Comparison of ENCODE assay signal across 17 cellular contexts in the genomic region with DNA sequence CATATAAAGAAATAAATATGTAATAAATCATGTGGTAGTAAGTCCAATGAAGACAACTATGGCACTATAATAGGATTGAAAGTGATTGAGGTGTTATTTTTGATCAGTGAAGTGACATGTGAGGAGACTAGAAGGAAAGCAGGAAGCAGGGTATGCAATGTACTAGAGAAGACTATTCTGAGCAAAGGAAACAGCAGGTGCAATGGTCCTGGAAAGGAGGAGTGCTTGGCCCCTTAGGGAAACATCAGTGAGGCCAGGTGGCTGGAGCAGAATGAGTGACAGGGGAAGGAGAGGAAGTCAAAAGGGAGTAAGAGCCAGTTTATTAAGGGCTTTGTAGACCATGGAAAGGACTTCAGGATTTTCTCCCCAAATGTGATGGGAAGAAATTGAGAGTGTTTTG.
DNase-seq lines count a peak whose midpoint lies in the region; ATAC-seq, FAIRE-seq and TF ChIP-seq lines count a peak whose summit lies in the region.
"Had no signal": no experiment of that assay in that cellular context is flagged by ENCODE, and none has a peak within 500 bp of the region (broad histone marks: within the 10 kb centered on the region; RNA-seq: fewer than 3 reads in every experiment).

No MANE protein-coding gene starts in this region.

- H3K27me3 ChIP-seq in astrocyte (ENCODE audit: insufficient read depth, low read length): no peaks in the 10 kb centered on the region

- no peak overlapping the region for H3K4me3 ChIP-seq in astrocyte (ENCODE audit: insufficient read depth, low read depth, low read length)
- H3K4me3 ChIP-seq in mucosa of descending colon: no peak overlapping the region
- H3K4me3 ChIP-seq: BLaER1, GM23248, K562 had no signal

- peak; percentile 1 for DNase-seq in NCI-H748 (lab: John Stamatoyannopoulos, UW; ENCODE audit: unreplicated experiment)
- DNase-seq in NCI-H748 treated with DMSO at 0.1 percent for 48 hours (lab: John Stamatoyannopoulos, UW): no peak
- DNase-seq in NCI-H510A (lab: John Stamatoyannopoulos, UW): peak; percentile 6
- DNase-seq in astrocyte (ENCODE audit: low read depth): no peak
- no peak for DNase-seq in NCI-H146 treated with DMSO at 0.1 percent for 48 hours (lab: John Stamatoyannopoulos, UW; ENCODE audit: unreplicated experiment)
- DNase-seq in NCI-H2171 treated with DMSO at 0.1 percent for 48 hours (lab: John Stamatoyannopoulos, UW): no peak
- DNase-seq in mucosa of descending colon: no peak
- DNase-seq: AML-193; Caco-2; CD8-positive, alpha-beta memory T cell; H9 had no signal

- H3K9ac ChIP-seq in astrocyte (ENCODE audit: low read length): no peak overlapping the region
- H3K9ac ChIP-seq: BLaER1, GM23248 had no signal

- H3K9me3 ChIP-seq in astrocyte (ENCODE audit: insufficient read depth, low read depth, low read length) (no peaks in the 10 kb centered on the region), mucosa of descending colon (no peaks in the 10 kb centered on the region)
- H3K9me3 ChIP-seq: Caco-2 had no signal

- peak; percentile 92 for FAIRE-seq in astrocyte (lab: Jason Lieb, UNC)
- FAIRE-seq: HepG2, HTR-8/SVneo, K562 had no signal

- H3K27me3 Mint-ChIP-seq in astrocyte (ENCODE audit: low read depth, unreplicated experiment): no peaks in the 10 kb centered on the region
- H3K27me3 Mint-ChIP-seq: CD8-positive, alpha-beta memory T cell had no signal

- no peaks in the 10 kb centered on the region for H4K20me1 ChIP-seq in astrocyte (ENCODE audit: insufficient read depth, low read length)
- H4K20me1 ChIP-seq: BLaER1 had no signal

- intact Hi-C loops in mucosa of descending colon (cut with DNase I, micrococcal nuclease): no loop called here

- peaks cover 14% of the 10 kb centered on the region for H3K4me1 Mint-ChIP-seq in astrocyte (ENCODE audit: low read depth, unreplicated experiment)
- H3K4me1 Mint-ChIP-seq: CD8-positive, alpha-beta memory T cell; H9 had no signal

- H3K27ac Mint-ChIP-seq in astrocyte (ENCODE audit: unreplicated experiment): no peak overlapping the region
- H3K27ac Mint-ChIP-seq: CD8-positive, alpha-beta memory T cell; H9 had no signal

- H3K4me1 ChIP-seq in astrocyte (ENCODE audit: insufficient read depth, low read length): peaks cover 15% of the 10 kb centered on the region
- no peaks in the 10 kb centered on the region for H3K4me1 ChIP-seq in mucosa of descending colon (ENCODE audit: low read depth)
- H3K4me1 ChIP-seq: BLaER1 had no signal

- H3K4me3 Mint-ChIP-seq in astrocyte (ENCODE audit: unreplicated experiment): no peak overlapping the region
- H3K4me3 Mint-ChIP-seq: CD8-positive, alpha-beta memory T cell; H9 had no signal

- H3K4me2 ChIP-seq in astrocyte (ENCODE audit: low read length): peak overlapping the region; percentile 44
- H3K4me2 ChIP-seq: BLaER1 had no signal

- peaks cover 3% of the 10 kb centered on the region for H3K9me3 Mint-ChIP-seq in astrocyte (ENCODE audit: unreplicated experiment)

- no peaks in the 10 kb centered on the region for H3K79me2 ChIP-seq in astrocyte (ENCODE audit: insufficient read depth, low read length)

- TF ChIP-seq CTCF in astrocyte (IDR thresholded peaks at IDR 0.05; ENCODE audit: insufficient read depth, low read depth, low read length): no peak
- TF ChIP-seq CTCF in mucosa of descending colon (IDR thresholded peaks at IDR 0.05): no peak

- no peak for ATAC-seq in mucosa of descending colon
- ATAC-seq: HepG2, K562 had no signal

- H3K36me3 Mint-ChIP-seq in astrocyte (ENCODE audit: low read depth, unreplicated experiment): no peaks in the 10 kb centered on the region

- H2AFZ ChIP-seq in astrocyte (ENCODE audit: low read depth, low read length): no peak overlapping the region
- H2AFZ ChIP-seq: GM23248 had no signal

- no peaks in the 10 kb centered on the region for H3K36me3 ChIP-seq in astrocyte (ENCODE audit: insufficient read depth, low read length)
- H3K36me3 ChIP-seq in mucosa of descending colon (ENCODE audit: low read depth): no peaks in the 10 kb centered on the region
- H3K36me3 ChIP-seq: BLaER1 had no signal

- H3K27ac ChIP-seq in astrocyte (ENCODE audit: low read depth, low read length): no peak overlapping the region
- H3K27ac ChIP-seq: 22Rv1, BLaER1, GM23248 had no signal

Comparison
In these comparisons a context has a peak if more than half of its experiments do, and no peak if none do; other contexts are left out.
1. DNase-seq: peak in NCI-H748 (single experiment) and NCI-H510A (single experiment); none in NCI-H748 treated with DMSO at 0.1 percent for 48 hours (single experiment), astrocyte (single experiment), NCI-H146 treated with DMSO at 0.1 percent for 48 hours (single experiment), NCI-H2171 treated with DMSO at 0.1 percent for 48 hours (single experiment) and mucosa of descending colon (0 of 3).